Comparison of ENCODE assay signal across 8 cellular contexts in the genomic region with DNA sequence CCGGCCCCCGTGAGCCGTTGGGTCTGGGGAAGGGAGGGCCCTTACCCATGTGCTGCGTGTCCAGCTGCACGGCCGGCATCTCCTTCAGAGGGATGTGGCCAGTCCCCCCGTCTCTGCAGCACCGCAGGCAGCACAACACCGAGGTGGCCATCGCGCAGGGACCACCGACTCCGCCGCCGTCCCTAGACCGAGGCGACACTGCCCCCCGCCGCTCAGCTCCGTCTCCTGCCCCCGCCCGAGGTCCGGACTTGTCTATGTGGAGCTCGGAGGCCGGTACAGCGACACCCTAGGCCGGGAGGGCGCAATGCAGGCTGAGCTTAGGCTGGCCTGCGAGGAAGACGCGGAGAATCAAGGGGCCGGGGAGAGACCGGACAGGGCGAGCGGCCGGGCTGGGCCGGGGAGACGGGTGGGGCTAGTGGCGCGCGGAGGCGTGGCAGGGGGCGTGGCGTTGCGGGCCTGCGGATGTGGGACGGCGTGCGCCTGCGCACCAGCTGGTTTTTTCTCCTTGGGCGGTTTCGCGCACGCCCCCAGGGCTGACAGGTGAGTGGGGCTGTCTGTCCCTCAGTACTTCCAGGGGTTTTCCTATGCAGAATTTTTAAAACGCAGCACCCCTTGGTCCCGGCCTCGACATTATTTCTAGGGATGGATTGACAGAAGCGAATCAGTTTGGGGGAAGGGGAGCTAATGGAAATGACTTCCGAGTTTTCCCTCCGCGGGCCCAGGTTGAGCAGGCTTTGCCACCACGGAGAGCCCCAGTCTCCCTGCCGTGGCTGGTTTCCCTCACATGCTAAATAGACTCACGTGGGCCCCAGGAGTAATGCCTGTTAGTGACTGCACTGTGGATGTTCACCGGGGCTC. TPM values are rescaled to one million over a fixed set of nuclear protein-coding genes. Genes with fewer than 3 reads are reported as not detected.
A peak's percentile ranks its signal among the peaks of the same experiment; 100 is the strongest.
DNase-seq lines count a peak whose midpoint lies in the region; ATAC-seq, FAIRE-seq and TF ChIP-seq lines count a peak whose summit lies in the region.

TSS of gene SPRYD7 (minus strand) at position 256 of the 858 bp plus-strand sequence. CDS start at position 151, 105 bp downstream.

- peak within 1 kb of the TSS; percentile 91 for H4K91ac ChIP-seq in trophoblast cell (ENCODE audit: low read depth, low read length)

- no peak within 1 kb of the TSS for H3K23ac ChIP-seq in trophoblast cell (ENCODE audit: low read length)

- H3K9me3 ChIP-seq in adipocyte (ENCODE audit: control insufficient read depth, low read length) (no peaks in the 10 kb centered on the region), heart left ventricle (no peaks in the 10 kb centered on the region), trophoblast cell (ENCODE audit: insufficient read depth, low read depth, low read length) (no peaks in the 10 kb centered on the region), transverse colon (no peaks in the 10 kb centered on the region)

- peak; percentile 67; the same call in 1 of the 2 replicates for TF ChIP-seq POLR2A in GM12892 (IDR thresholded peaks at IDR 0.05; ENCODE audit: low read depth, low read length)
- TF ChIP-seq POLR2A in heart left ventricle (IDR thresholded peaks at IDR 0.05), result peak; percentile 7 to 66
- peak; percentile 80 for TF ChIP-seq POLR2A in transverse colon (IDR thresholded peaks at IDR 0.05)

- H3K27me3 ChIP-seq in adipocyte (replicated peaks; ENCODE audit: control insufficient read depth, insufficient read depth, low read length), result no peaks in the 10 kb centered on the region
- no peaks in the 10 kb centered on the region for H3K27me3 ChIP-seq in heart left ventricle
- H3K27me3 ChIP-seq in trophoblast cell (ENCODE audit: insufficient read depth, low read length), result no peaks in the 10 kb centered on the region
- no peaks in the 10 kb centered on the region for H3K27me3 ChIP-seq in transverse colon

- H2AK5ac ChIP-seq in trophoblast cell (ENCODE audit: low read length), result no peak within 1 kb of the TSS

- H3K9ac ChIP-seq in adipocyte (ENCODE audit: low read length) (peak within 1 kb of the TSS; percentile 91), trophoblast cell (ENCODE audit: low read length) (peak within 1 kb of the TSS; percentile 86)

- H3K4me3 ChIP-seq in adipocyte (ENCODE audit: low read length) (peak within 1 kb of the TSS; percentile 98), heart left ventricle (peak within 1 kb of the TSS; percentile 64 to 86 (median 78)), trophoblast cell (ENCODE audit: low read depth, low read length) (peak within 1 kb of the TSS; percentile 95), transverse colon (peak within 1 kb of the TSS; percentile 75 to 97 (median 85))

- H3K36me3 ChIP-seq in adipocyte (ENCODE audit: control insufficient read depth, insufficient read depth, low read length, severe bottlenecking) (no peaks in the 10 kb centered on the region), heart left ventricle (peaks cover 0 to 2% (median 0%) of the 10 kb centered on the region in 9 donors), trophoblast cell (ENCODE audit: control insufficient read depth in 1 of 2, insufficient read depth in 2 of 2, low read length in 2 of 2) (no peaks in the 10 kb centered on the region), transverse colon (no peaks in the 10 kb centered on the region)

- no peak within 1 kb of the TSS for H2BK12ac ChIP-seq in trophoblast cell (ENCODE audit: low read length)

- H3K79me2 ChIP-seq in trophoblast cell (ENCODE audit: control insufficient read depth, insufficient read depth, low read length, poor library complexity), result peaks cover 3% of the 10 kb centered on the region

- peak within 1 kb of the TSS; percentile 97 for H3K14ac ChIP-seq in trophoblast cell (ENCODE audit: low read length)

- peak within 1 kb of the TSS; percentile 93 for H2AFZ ChIP-seq in trophoblast cell (ENCODE audit: insufficient read depth, low read length, poor library complexity)

- TF ChIP-seq CTCF in heart left ventricle (IDR thresholded peaks at IDR 0.05) (peak; percentile 78 to 99 (median 94)), transverse colon (IDR thresholded peaks at IDR 0.05) (peak; percentile 85 to 99 (median 92))

- H3K27ac ChIP-seq in heart left ventricle (peak within 1 kb of the TSS; percentile 43 to 90 (median 84)), trophoblast cell (ENCODE audit: low read depth, low read length) (peak within 1 kb of the TSS; percentile 63), transverse colon (peak within 1 kb of the TSS; percentile 90 to 94 (median 92))

- ATAC-seq in HG02840 (IDR thresholded peaks at IDR 0.05; ENCODE audit: low FRiP score, unreplicated experiment), result peak; percentile 99
- ATAC-seq in heart left ventricle, result peak; percentile 99 to 100 (median 100)

- H4K8ac ChIP-seq in trophoblast cell (ENCODE audit: low read depth, low read length), result peak within 1 kb of the TSS; percentile 88

- no peak for TF ChIP-seq EP300 in transverse colon (IDR thresholded peaks at IDR 0.05; ENCODE audit: low read depth)

- peak within 1 kb of the TSS; percentile 65 for H2BK5ac ChIP-seq in trophoblast cell (ENCODE audit: low read depth, low read length, poor library complexity)

- FAIRE-seq in GM12892 (lab: Jason Lieb, UNC), result peak; percentile 97

- H3K4ac ChIP-seq in trophoblast cell (ENCODE audit: low read depth, low read length), result peak within 1 kb of the TSS; percentile 71

- H3K4me2 ChIP-seq in trophoblast cell (ENCODE audit: low read length), result peak within 1 kb of the TSS; percentile 99

- in situ Hi-C loops in transverse colon (cut with MboI; ENCODE audit: low pct_ligation_motif_present in 1 of 4, low pct_unique_long_range_greater_than_20kb in 1 of 4, low sequenced_read_pairs in 3 of 4), result no loop called here

- WGBS in heart left ventricle, 4 donors, result 0 to 1% (median 1%) methylated on average over 17 to 65 of the region's 65 CpGs
- WGBS in trophoblast cell (ENCODE audit: extremely low coverage, insufficient coverage, insufficient read length), result no CpG with 5 or more reads among the region's 65 CpGs
- WGBS in transverse colon (ENCODE audit: low coverage in 1 of 2), 2 donors, result 0% methylated on average over 60 of the region's 65 CpGs; no CpG with 5 or more reads in 1 of the 2 donors

- peaks cover 5% of the 10 kb centered on the region for H3K79me1 ChIP-seq in trophoblast cell (ENCODE audit: low read length)

- DNase-seq in GM12892 (ENCODE audit: insufficient read length) (peak; percentile 74), NCI-H1417 treated with DMSO at 0.1 percent for 48 hours (lab: John Stamatoyannopoulos, UW) (peak; percentile 97), SW 1271 (lab: John Stamatoyannopoulos, UW) (peak; percentile 86 to 93), adipocyte (ENCODE audit: low read depth) (peak; percentile 100), heart left ventricle (peak; percentile 98 to 99 (median 99)), trophoblast cell (peak; percentile 99), transverse colon (peak; percentile 99)

- H3K4me1 ChIP-seq in adipocyte (ENCODE audit: control insufficient read depth, insufficient read depth, low read length) (peaks cover 16% of the 10 kb centered on the region), heart left ventricle (peaks cover 0 to 50% (median 20%) of the 10 kb centered on the region in 12 donors), trophoblast cell (ENCODE audit: control insufficient read depth in 1 of 2, insufficient read depth in 2 of 2, low read length in 2 of 2) (no peaks in the 10 kb centered on the region), transverse colon (peaks cover 0 to 47% (median 16%) of the 10 kb centered on the region in 4 donors)

- H2BK120ac ChIP-seq in trophoblast cell (ENCODE audit: insufficient read depth, low read length, poor library complexity), result peak within 1 kb of the TSS; percentile 91

- H3K18ac ChIP-seq in trophoblast cell (ENCODE audit: low read length), result peak within 1 kb of the TSS; percentile 96

- intact Hi-C loops in heart left ventricle (cut with DNase I) (loop anchor here in 2 of 10 donors (5.0 to 10.0 kb wide), 2 partner anchors 61 to 142 kb away; partner anchors contain the start of genes KPNA3 (in 1 of the 2) and TRIM13 (in 1 of the 2)), transverse colon (cut with DNase I; ENCODE audit: low total_unique reads) (no loop called here)

- H4K12ac ChIP-seq in trophoblast cell (ENCODE audit: low read depth, low read length), result peak within 1 kb of the TSS; percentile 22

RNA-seq across cellular contexts. Expression of gene SPRYD7, which starts in this region (rescaled TPM):
- 11.4 TPM for polyA plus RNA-seq in GM12892 (2012; ENCODE audit: missing spikeins)
- 10 to 100 TPM in 6 of 9 donors, 1 to 10 TPM in 3; 6.3 to 14.3 (median 12.3) TPM for total RNA-seq in heart left ventricle
- 10 to 100 TPM; 11.8 to 14.4 TPM for polyA plus RNA-seq in heart left ventricle
- polyA plus RNA-seq in trophoblast cell (2013), result 9.4 and 10.1 TPM in 2 replicates
- total RNA-seq in transverse colon, result 10 to 100 TPM; 11.1 to 15.7 (median 13.1) TPM

Comparison
In these comparisons a context has a peak if more than half of its experiments do, and no peak if none do; other contexts are left out.
1. Peak in every context shown above with its lines: DNase-seq, ATAC-seq, H3K4me3 ChIP-seq and H3K27ac ChIP-seq.